In the genomic region with DNA sequence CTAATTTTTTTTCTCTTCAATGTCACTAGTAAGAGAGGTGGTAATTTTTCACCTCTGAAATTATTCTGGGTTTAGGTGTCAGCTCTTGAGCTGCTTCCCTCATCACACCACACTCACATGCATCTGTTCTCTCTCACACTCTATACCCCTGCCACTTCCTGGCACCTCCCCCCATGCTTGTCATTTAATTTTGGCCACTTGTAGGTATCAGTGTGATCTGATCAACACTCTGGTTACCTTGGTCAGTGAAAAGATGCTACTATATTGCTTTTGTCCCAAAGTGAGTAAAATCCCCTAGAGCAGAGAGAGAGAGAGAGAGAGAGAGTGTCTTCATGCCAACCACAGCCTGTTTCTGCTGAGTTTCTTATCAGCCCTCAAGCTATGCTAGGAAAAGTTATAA, we compare ENCODE assay signal across 9 cellular contexts. TPM values are rescaled to one million over a fixed set of nuclear protein-coding genes. Genes with fewer than 3 reads are reported as not detected.
DNase-seq lines count a peak whose midpoint lies in the region; ATAC-seq and TF ChIP-seq lines count a peak whose summit lies in the region.
"Had no signal": no experiment of that assay in that cellular context is flagged by ENCODE, and none has a peak within 500 bp of the region (broad histone marks: within the 10 kb centered on the region; RNA-seq: fewer than 3 reads in every experiment).

No MANE protein-coding gene starts in this region.

- peaks cover 17% of the 10 kb centered on the region; the same call in 1 of the 2 replicates for H3K36me3 ChIP-seq in KMS-11 (ENCODE audit: insufficient read depth)
- peaks cover 59% of the 10 kb centered on the region for H3K36me3 ChIP-seq in upper lobe of right lung

- H3K36me3 Mint-ChIP-seq in central memory CD8-positive, alpha-beta T cell (ENCODE audit: insufficient read depth): peaks cover 74% of the 10 kb centered on the region

- TF ChIP-seq CTCF in KMS-11 (conservative IDR thresholded peaks at IDR 0.05; ENCODE audit: low read depth, low read length) (no peak), upper lobe of right lung (IDR thresholded peaks at IDR 0.05) (no peak)

- DNase-seq in stimulated activated CD4-positive, alpha-beta T cell treated with anti-CD3 and anti-CD28 coated beads, Interleukin-4, amount 100 ng/mL, for 24 hours: peak; percentile 36
- no peak for DNase-seq in stimulated activated CD4-positive, alpha-beta T cell treated with anti-CD3 and anti-CD28 coated beads, Interleukin-4, amount 100 ng/mL, for 1 hour
- DNase-seq in central memory CD8-positive, alpha-beta T cell (ENCODE audit: low spot score in 2 of 2): peak; percentile 54 to 83
- no peak for DNase-seq in upper lobe of right lung
- DNase-seq in NCI-H345 treated with DMSO at 0.1 percent for 48 hours (lab: John Stamatoyannopoulos, UW; ENCODE audit: unreplicated experiment): no peak
- DNase-seq: adrenal gland had no signal

- peak overlapping the region; percentile 76 for H3K27ac Mint-ChIP-seq in central memory CD8-positive, alpha-beta T cell (ENCODE audit: low read depth)

- H3K27me3 Mint-ChIP-seq in central memory CD8-positive, alpha-beta T cell: no peaks in the 10 kb centered on the region

- H3K4me3 Mint-ChIP-seq in central memory CD8-positive, alpha-beta T cell: peak overlapping the region; percentile 51

- H2AFZ ChIP-seq in KMS-11 (ENCODE audit: low read depth): no peak overlapping the region

- peaks cover 58% of the 10 kb centered on the region for H3K4me1 ChIP-seq in KMS-11 (ENCODE audit: low read depth, poor library complexity, severe bottlenecking)
- H3K4me1 ChIP-seq in upper lobe of right lung: peaks cover 3% of the 10 kb centered on the region
- H3K4me1 ChIP-seq: adrenal gland had no signal

- peaks cover 17% of the 10 kb centered on the region for H4K20me1 ChIP-seq in KMS-11 (ENCODE audit: insufficient read depth)

- no peaks in the 10 kb centered on the region for H3K9me3 Mint-ChIP-seq in central memory CD8-positive, alpha-beta T cell

- intact Hi-C loops in upper lobe of right lung (cut with DNase I): no loop called here

- no peaks in the 10 kb centered on the region for H3K27me3 ChIP-seq in KMS-11 (ENCODE audit: insufficient read depth, low read depth)
- no peaks in the 10 kb centered on the region for H3K27me3 ChIP-seq in upper lobe of right lung
- H3K27me3 ChIP-seq: adrenal gland had no signal

- no peaks in the 10 kb centered on the region for H3K9me3 ChIP-seq in upper lobe of right lung
- H3K9me3 ChIP-seq: adrenal gland had no signal

- H3K27ac ChIP-seq in KMS-11 (peak overlapping the region; percentile 16; the same call in 1 of the 2 replicates), upper lobe of right lung (no peak overlapping the region)
- H3K27ac ChIP-seq: adrenal gland had no signal

- no peak overlapping the region for H3K9ac ChIP-seq in KMS-11

- H3K4me3 ChIP-seq in KMS-11 (IDR thresholded peaks at IDR 0.05; ENCODE audit: insufficient read depth, low read depth, low read length) (no peak overlapping the region), upper lobe of right lung (no peak overlapping the region)
- H3K4me3 ChIP-seq: adrenal gland had no signal

- peaks cover 76% of the 10 kb centered on the region for H3K4me1 Mint-ChIP-seq in central memory CD8-positive, alpha-beta T cell

- peaks cover 40% of the 10 kb centered on the region; the same call in 1 of the 2 replicates for H3K79me2 ChIP-seq in KMS-11 (ENCODE audit: insufficient read depth, low read depth)

- peak overlapping the region; percentile 33; the same call in 1 of the 2 replicates for H3K4me2 ChIP-seq in KMS-11

- peak; percentile 94 for ATAC-seq in central memory CD8-positive, alpha-beta T cell (replicated peaks; ENCODE audit: extremely low read depth, poor library complexity, severe bottlenecking)
- peak; percentile 70 for ATAC-seq in upper lobe of right lung
- ATAC-seq in HG02884 (IDR thresholded peaks at IDR 0.05; ENCODE audit: unreplicated experiment): no peak
- no peak for ATAC-seq in HG02588 (IDR thresholded peaks at IDR 0.05; ENCODE audit: unreplicated experiment)

RNA-seq across cellular contexts. Expression of gene STK17A, which starts 42.5 kb away (rescaled TPM):
- 35.4 TPM for total RNA-seq in upper lobe of right lung

Comparison
In these comparisons a context has a peak if more than half of its experiments do, and no peak if none do; other contexts are left out.
1. DNase-seq: peak in stimulated activated CD4-positive, alpha-beta T cell treated with anti-CD3 and anti-CD28 coated beads, Interleukin-4, amount 100 ng/mL, for 24 hours (single experiment) and central memory CD8-positive, alpha-beta T cell (2 of 2); none in stimulated activated CD4-positive, alpha-beta T cell treated with anti-CD3 and anti-CD28 coated beads, Interleukin-4, amount 100 ng/mL, for 1 hour (single experiment), upper lobe of right lung (single experiment) and NCI-H345 treated with DMSO at 0.1 percent for 48 hours (single experiment).
2. ATAC-seq: peak in central memory CD8-positive, alpha-beta T cell (single experiment) and upper lobe of right lung (single experiment); none in HG02884 (single experiment) and HG02588 (single experiment).